4 cellular contexts compared by ENCODE assay signal in genomic region chrX:102546175-102546574, GRCh38. TPM values are rescaled to one million over a fixed set of nuclear protein-coding genes. Genes with fewer than 3 reads are reported as not detected.
"Had no signal": no experiment of that assay in that cellular context is flagged by ENCODE, and none has a peak within 500 bp of the region (broad histone marks: within the 10 kb centered on the region; RNA-seq: fewer than 3 reads in every experiment).

No MANE protein-coding gene starts in this region.

RNA-seq across cellular contexts. Expression of gene TMSB15A, which starts 29.6 kb away (rescaled TPM):
- total RNA-seq: esophagus mucosa, tibial nerve, vagina had no signal
- polyA plus RNA-seq: keratinocyte had no signal
